In genomic region chr12:19462441-19462840, GRCh38 we compare ENCODE assay signal across 21 cellular contexts. TPM values are rescaled to one million over a fixed set of nuclear protein-coding genes. Genes with fewer than 3 reads are reported as not detected.
DNase-seq lines count a peak whose midpoint lies in the region; ATAC-seq and TF ChIP-seq lines count a peak whose summit lies in the region.
"Had no signal": no experiment of that assay in that cellular context is flagged by ENCODE, and none has a peak within 500 bp of the region (broad histone marks: within the 10 kb centered on the region; RNA-seq: fewer than 3 reads in every experiment).

No MANE protein-coding gene starts in this region.

- peak overlapping the region in 4 of 5 experiments; percentile 63 to 78 (median 72) for H3K27ac Mint-ChIP-seq in brain
- H3K27ac Mint-ChIP-seq: stimulated activated effector memory CD8-positive, alpha-beta T cell treated with anti-CD3 and anti-CD28 coated beads, Interleukin-12 subunit alpha, Interleukin-12 subunit beta, amount 100 ng/mL, for 72 hours had no signal

- WGBS in psoas muscle, 3 donors = 66 to 76% (median 73%) methylated on average over 5 of the region's 5 CpGs

- peaks cover 91% of the 10 kb centered on the region for H3K36me3 Mint-ChIP-seq in brain

- no peak overlapping the region for H3K4me3 ChIP-seq in psoas muscle
- H3K4me3 ChIP-seq: vagina had no signal

- H3K27me3 ChIP-seq in psoas muscle (ENCODE audit: insufficient read depth in 3 of 3, low read length in 2 of 3) = no peaks in the 10 kb centered on the region
- H3K27me3 ChIP-seq: vagina had no signal

- H3K36me3 ChIP-seq in psoas muscle (ENCODE audit: insufficient read depth in 1 of 2, low read depth in 1 of 2) = peaks cover 0 to 26% of the 10 kb centered on the region in 2 donors

- H3K27me3 Mint-ChIP-seq in brain = no peaks in the 10 kb centered on the region

- peak; percentile 45 to 81 for DNase-seq in NCI-H2081 (lab: John Stamatoyannopoulos, UW)
- no peak for DNase-seq in NCI-H2081 treated with DMSO at 0.1 percent for 48 hours (lab: John Stamatoyannopoulos, UW)
- DNase-seq in NCI-H446 (lab: John Stamatoyannopoulos, UW) = peak; percentile 71 to 81
- DNase-seq in retina = peak; percentile 15
- DNase-seq in epidermal melanocyte (ENCODE audit: insufficient read length, low spot score) = no peak
- no peak for DNase-seq in psoas muscle
- no peak for DNase-seq in C1 segment of cervical spinal cord (lab: John Stamatoyannopoulos, UW)
- DNase-seq: activated CD8-positive, alpha-beta T cell treated with anti-CD3 and anti-CD28 coated beads, Interleukin-2, amount 10 ng/mL, durations not matched to agents 7 days and 5 days; activated naive CD4-positive, alpha-beta T cell; activated T-cell treated with anti-CD3 and anti-CD28 coated beads, Interleukin-2, amount 50 U/mL, for 1 hour; anterior cingulate cortex; GF-D8; GOT3; NCI-H2171 treated with DMSO at 0.1 percent for 48 hours; nephron progenitor cell; posterior cingulate gyrus; T-helper 9 cell had no signal

- TF ChIP-seq CTCF in brain (conservative IDR thresholded peaks at IDR 0.05) (no peak), psoas muscle (IDR thresholded peaks at IDR 0.05) (no peak)

- peaks cover 12% of the 10 kb centered on the region for H3K4me1 ChIP-seq in psoas muscle

- H3K9me3 Mint-ChIP-seq in brain = peaks cover 0 to 4% (median 0%) of the 10 kb centered on the region in 5 experiments
- H3K9me3 Mint-ChIP-seq: nephron progenitor cell; stimulated activated effector memory CD8-positive, alpha-beta T cell treated with anti-CD3 and anti-CD28 coated beads, Interleukin-12 subunit alpha, Interleukin-12 subunit beta, amount 100 ng/mL, for 72 hours had no signal

- H3K9me3 ChIP-seq in psoas muscle = no peaks in the 10 kb centered on the region
- H3K9me3 ChIP-seq: vagina had no signal

- H3K4me3 Mint-ChIP-seq in brain = no peak overlapping the region
- H3K4me3 Mint-ChIP-seq: activated CD8-positive, alpha-beta T cell treated with anti-CD3 and anti-CD28 coated beads, Interleukin-2, amount 10 ng/mL, durations not matched to agents 7 days and 5 days; nephron progenitor cell; stimulated activated effector memory CD8-positive, alpha-beta T cell treated with anti-CD3 and anti-CD28 coated beads, Interleukin-12 subunit alpha, Interleukin-12 subunit beta, amount 100 ng/mL, for 72 hours had no signal

- no peak overlapping the region for H3K27ac ChIP-seq in psoas muscle
- H3K27ac ChIP-seq: vagina had no signal

- no peak for ATAC-seq in psoas muscle
- ATAC-seq: activated CD8-positive, alpha-beta T cell treated with anti-CD3 and anti-CD28 coated beads, Interleukin-2, amount 10 ng/mL, durations not matched to agents 7 days and 5 days; esophagus mucosa; stimulated activated effector memory CD8-positive, alpha-beta T cell treated with anti-CD3 and anti-CD28 coated beads, Interleukin-12 subunit alpha, Interleukin-12 subunit beta, amount 100 ng/mL, for 72 hours had no signal

- intact Hi-C loops in psoas muscle (cut with DNase I) = no loop called here

- H3K4me1 Mint-ChIP-seq in brain = peaks cover 40% of the 10 kb centered on the region
- H3K4me1 Mint-ChIP-seq: nephron progenitor cell had no signal

RNA-seq across cellular contexts. Expression of gene AEBP2, which starts 23.1 kb away (rescaled TPM):
- polyA plus RNA-seq in brain (ENCODE audit: insufficient read depth, low read depth, low replicate concordance) (6.4 TPM), psoas muscle (10 to 100 TPM in 1 of 3 donors, 1 to 10 TPM in 2; 5.3 to 14.1 (median 6.7) TPM)
- total RNA-seq in psoas muscle = 10 to 100 TPM; 21.6 to 24.6 (median 23.8) TPM

Comparison
In these comparisons a context has a peak if more than half of its experiments do, and no peak if none do; other contexts are left out.
1. DNase-seq: peak in NCI-H2081 (2 of 2), NCI-H446 (2 of 2) and retina (single experiment); none in NCI-H2081 treated with DMSO at 0.1 percent for 48 hours (single experiment), epidermal melanocyte (single experiment), psoas muscle (0 of 2) and C1 segment of cervical spinal cord (0 of 14).